Comparison of ENCODE assay signal across 10 cellular contexts in the genomic region with DNA sequence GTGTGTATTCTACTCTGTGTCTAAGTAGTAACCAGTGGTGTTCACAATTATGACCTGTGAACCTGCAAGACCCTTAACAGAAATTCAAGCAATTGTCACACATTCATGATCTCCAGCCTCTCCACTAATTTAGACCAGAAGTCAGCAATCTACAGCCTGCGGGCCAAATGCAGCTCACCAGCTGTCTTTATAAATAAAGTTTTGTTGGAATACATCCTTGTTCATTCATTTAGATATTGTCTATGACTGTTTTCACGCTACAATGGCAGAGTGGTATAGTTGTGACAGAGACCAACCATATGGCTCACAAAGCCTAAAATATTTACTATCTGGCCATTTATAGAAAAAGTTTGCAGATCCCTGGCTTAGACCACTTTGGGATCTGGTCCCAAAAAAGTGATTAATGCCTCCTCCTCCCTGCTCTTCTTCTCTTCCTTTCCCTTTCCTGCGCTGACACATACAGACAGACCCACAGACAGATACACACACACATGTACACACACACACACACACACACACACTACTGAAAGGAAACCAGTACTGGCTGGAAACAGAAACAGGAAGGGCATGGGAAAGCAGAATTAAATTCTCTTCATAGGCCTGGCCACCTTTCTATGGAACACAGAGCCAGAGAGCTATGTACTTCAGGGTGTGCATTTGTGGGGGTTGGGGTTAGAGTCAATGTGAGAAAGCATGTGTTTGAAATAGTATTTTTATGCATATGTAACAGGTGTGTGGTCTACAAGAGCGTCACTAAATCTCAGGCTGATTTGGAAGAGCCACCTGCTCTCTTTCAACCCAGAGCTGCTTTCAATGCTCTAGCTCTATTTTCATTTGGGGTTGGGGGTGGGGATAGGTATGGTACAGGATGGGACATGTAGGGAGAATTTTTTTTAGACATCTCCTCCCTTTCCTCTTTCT.
A peak's percentile ranks its signal among the peaks of the same experiment; 100 is the strongest.
DNase-seq lines count a peak whose midpoint lies in the region; ATAC-seq and TF ChIP-seq lines count a peak whose summit lies in the region.
"Had no signal": no experiment of that assay in that cellular context is flagged by ENCODE, and none has a peak within 500 bp of the region (broad histone marks: within the 10 kb centered on the region; RNA-seq: fewer than 3 reads in every experiment).

No MANE protein-coding gene starts in this region.

- ATAC-seq in GM18505 (IDR thresholded peaks at IDR 0.05; ENCODE audit: unreplicated experiment), result peak; percentile 59
- ATAC-seq in GM21447 (IDR thresholded peaks at IDR 0.05; ENCODE audit: unreplicated experiment), result peak; percentile 77
- ATAC-seq in HG03280 (IDR thresholded peaks at IDR 0.05; ENCODE audit: unreplicated experiment), result peak; percentile 81
- ATAC-seq in HG03439 (IDR thresholded peaks at IDR 0.05; ENCODE audit: unreplicated experiment), result no peak
- ATAC-seq in stimulated activated naive CD8-positive, alpha-beta T cell treated with anti-CD3 and anti-CD28 coated beads, Interleukin-15, Interleukin-2, amounts not matched to agents 100 U/mL and 50 U/mL, for 24 hours, result no peak
- ATAC-seq: CD8-positive, alpha-beta T cell had no signal

- TF ChIP-seq POLR2A in GM18505 (IDR thresholded peaks at IDR 0.05; ENCODE audit: borderline replicate concordance, extremely low read depth, insufficient read depth, insufficient read length), result no peak

- no peak for TF ChIP-seq CTCF in cardiac fibroblast (IDR thresholded peaks at IDR 0.05; ENCODE audit: low read depth, low read length)

- no peak overlapping the region for H3K4me3 ChIP-seq in cardiac fibroblast (replicated peaks in 1 of 2; ENCODE audit: low read depth in 2 of 2, low read length in 2 of 2)

- peak; percentile 35 to 52 for DNase-seq in cardiac fibroblast (ENCODE audit: low read depth in 2 of 2)
- no peak for DNase-seq in midbrain (lab: John Stamatoyannopoulos, UW)
- no peak for DNase-seq in hypothalamus (lab: John Stamatoyannopoulos, UW)
- DNase-seq in stimulated activated naive CD8-positive, alpha-beta T cell treated with anti-CD3 and anti-CD28 coated beads, Interleukin-15, Interleukin-2, amounts not matched to agents 100 U/mL and 50 U/mL, for 24 hours, result no peak
- DNase-seq: CD8-positive, alpha-beta T cell; cerebellar nuclear complex had no signal

Comparison
In these comparisons a context has a peak if more than half of its experiments do, and no peak if none do; other contexts are left out.
1. ATAC-seq: peak in GM18505 (single experiment), GM21447 (single experiment) and HG03280 (single experiment); none in HG03439 (single experiment) and stimulated activated naive CD8-positive, alpha-beta T cell treated with anti-CD3 and anti-CD28 coated beads, Interleukin-15, Interleukin-2, amounts not matched to agents 100 U/mL and 50 U/mL, for 24 hours (single experiment).
2. DNase-seq: peak in cardiac fibroblast (2 of 2); none in midbrain (single experiment), hypothalamus (0 of 51) and stimulated activated naive CD8-positive, alpha-beta T cell treated with anti-CD3 and anti-CD28 coated beads, Interleukin-15, Interleukin-2, amounts not matched to agents 100 U/mL and 50 U/mL, for 24 hours (single experiment).